In genomic region chr10:65394898-65395297, GRCh38 we compare ENCODE assay signal across 12 cellular contexts.
A peak's percentile ranks its signal among the peaks of the same experiment; 100 is the strongest.
DNase-seq lines count a peak whose midpoint lies in the region; ATAC-seq and TF ChIP-seq lines count a peak whose summit lies in the region.
"Had no signal": no experiment of that assay in that cellular context is flagged by ENCODE, and none has a peak within 500 bp of the region (broad histone marks: within the 10 kb centered on the region; RNA-seq: fewer than 3 reads in every experiment).

No MANE protein-coding gene starts in this region.

- no peaks in the 10 kb centered on the region for H4K20me1 ChIP-seq in HCT116 (ENCODE audit: insufficient read depth)

- TF ChIP-seq RAD21 in HCT116 (IDR thresholded peaks at IDR 0.05; ENCODE audit: low read depth), result no peak

- BruUV-seq in HCT116 (replicated peaks; lab: Mats Ljungman, UMichigan), result no TSS peak

- ATAC-seq in HCT116, result no peak

- H3K27me3 ChIP-seq in HCT116 (ENCODE audit: insufficient read depth, low read length), result no peaks in the 10 kb centered on the region

- H2AFZ ChIP-seq in HCT116 (ENCODE audit: low read depth, low read length, poor library complexity, severe bottlenecking), result no peak overlapping the region

- H3K4me3 ChIP-seq in HCT116 (replicated peaks in 1 of 2; ENCODE audit: low read depth in 1 of 2, low read length in 2 of 2) (no peak overlapping the region), coronary artery (no peak overlapping the region)
- H3K4me3 ChIP-seq: prostate gland had no signal

- no peaks in the 10 kb centered on the region for H3K36me3 ChIP-seq in HCT116 (ENCODE audit: control insufficient read depth in 1 of 2, insufficient read depth in 2 of 2, low read length in 2 of 2)
- H3K36me3 ChIP-seq: prostate gland had no signal

- CTCF ChIA-PET in HCT116 (lab: Charles Lee), result no interaction called here

- no peak overlapping the region for H3K27ac ChIP-seq in HCT116 (ENCODE audit: low read depth, low read length)
- H3K27ac ChIP-seq in coronary artery, result no peak overlapping the region
- H3K27ac ChIP-seq: prostate gland had no signal

- no peaks in the 10 kb centered on the region for H3K9me3 ChIP-seq in HCT116 (ENCODE audit: control insufficient read depth in 1 of 2, insufficient read depth in 1 of 2, low read depth in 1 of 2, low read length in 2 of 2)
- H3K9me3 ChIP-seq: prostate gland had no signal

- DNase-seq in A172 (ENCODE audit: low spot score), result peak; percentile 89
- DNase-seq in HCT116 (ENCODE audit: low read depth, low spot score), result no peak
- peak; percentile 2 for DNase-seq in SW480 (ENCODE audit: low spot score)
- DNase-seq in foreskin melanocyte, result peak; percentile 73
- DNase-seq in NCI-H748 treated with DMSO at 0.1 percent for 48 hours (lab: John Stamatoyannopoulos, UW), result no peak
- no peak for DNase-seq in NK-92 (lab: John Stamatoyannopoulos, UW; ENCODE audit: unreplicated experiment)
- no peak for DNase-seq in NCI-H2029 (lab: John Stamatoyannopoulos, UW)
- no peak for DNase-seq in coronary artery (ENCODE audit: low spot score)
- DNase-seq: activated CD4-positive, alpha-beta memory T cell treated with anti-CD3 and anti-CD28 coated beads for 36 hours; NCI-H1105; NCI-H69 had no signal

- POLR2A ChIA-PET in HCT116 (lab: Charles Lee), result no interaction called here

- no peak for TF ChIP-seq POLR2A in HCT116 (IDR thresholded peaks at IDR 0.05; ENCODE audit: borderline replicate concordance, extremely low read depth, insufficient read depth, insufficient read length)

- H3K4me1 ChIP-seq in HCT116 (ENCODE audit: control insufficient read depth in 1 of 2, insufficient read depth in 2 of 2, low read length in 2 of 2), result peaks cover 0 to 10% of the 10 kb centered on the region in 2 experiments; a peak in 2 of 4 replicates
- H3K4me1 ChIP-seq: prostate gland had no signal

- H3K9me2 ChIP-seq in HCT116 (ENCODE audit: insufficient read depth), result no peaks in the 10 kb centered on the region

- H3K79me2 ChIP-seq in HCT116 (ENCODE audit: insufficient read depth, low read length), result no peaks in the 10 kb centered on the region

- intact Hi-C loops in HCT116 (cut with micrococcal nuclease), result no loop called here

- RAD21 ChIA-PET in HCT116 (lab: Charles Lee; ENCODE audit: low non-redundant PET in 1 of 2, low total read pairs in 2 of 2, uncharacterized antibody in 2 of 2, unreplicated experiment in 2 of 2), result no interaction called here

- TF ChIP-seq CTCF in HCT116 (IDR thresholded peaks at IDR 0.05 in 2 of 3, conservative IDR thresholded peaks at IDR 0.05 in 1 of 3; ENCODE audit: borderline replicate concordance in 1 of 3, insufficient read depth in 1 of 3, low read depth in 2 of 3, low read length in 2 of 3) (no peak), coronary artery (IDR thresholded peaks at IDR 0.05) (no peak)

- H3K4me2 ChIP-seq in HCT116 (ENCODE audit: low read length), result peak overlapping the region; percentile 36

- no peak overlapping the region for H3K9ac ChIP-seq in HCT116 (ENCODE audit: low read length)

TF ChIP-seq in HCT116, 20 proteins besides CTCF, POLR2A, EP300 and RAD21:
- TF ChIP-seq SP1 (IDR thresholded peaks at IDR 0.05; ENCODE audit: low read depth) (no peak), FOSL1 (IDR thresholded peaks at IDR 0.05; ENCODE audit: low read depth) (peak; percentile 54), JUND (IDR thresholded peaks at IDR 0.05) (peak; percentile 28; the same call in 1 of the 2 replicates)

Comparison
In these comparisons a context has a peak if more than half of its experiments do, and no peak if none do; other contexts are left out.
1. DNase-seq: peak in A172 (single experiment), SW480 (single experiment) and foreskin melanocyte (single experiment); none in HCT116 (single experiment), NCI-H748 treated with DMSO at 0.1 percent for 48 hours (single experiment), NK-92 (single experiment), NCI-H2029 (single experiment) and coronary artery (single experiment).